In the genomic region with DNA sequence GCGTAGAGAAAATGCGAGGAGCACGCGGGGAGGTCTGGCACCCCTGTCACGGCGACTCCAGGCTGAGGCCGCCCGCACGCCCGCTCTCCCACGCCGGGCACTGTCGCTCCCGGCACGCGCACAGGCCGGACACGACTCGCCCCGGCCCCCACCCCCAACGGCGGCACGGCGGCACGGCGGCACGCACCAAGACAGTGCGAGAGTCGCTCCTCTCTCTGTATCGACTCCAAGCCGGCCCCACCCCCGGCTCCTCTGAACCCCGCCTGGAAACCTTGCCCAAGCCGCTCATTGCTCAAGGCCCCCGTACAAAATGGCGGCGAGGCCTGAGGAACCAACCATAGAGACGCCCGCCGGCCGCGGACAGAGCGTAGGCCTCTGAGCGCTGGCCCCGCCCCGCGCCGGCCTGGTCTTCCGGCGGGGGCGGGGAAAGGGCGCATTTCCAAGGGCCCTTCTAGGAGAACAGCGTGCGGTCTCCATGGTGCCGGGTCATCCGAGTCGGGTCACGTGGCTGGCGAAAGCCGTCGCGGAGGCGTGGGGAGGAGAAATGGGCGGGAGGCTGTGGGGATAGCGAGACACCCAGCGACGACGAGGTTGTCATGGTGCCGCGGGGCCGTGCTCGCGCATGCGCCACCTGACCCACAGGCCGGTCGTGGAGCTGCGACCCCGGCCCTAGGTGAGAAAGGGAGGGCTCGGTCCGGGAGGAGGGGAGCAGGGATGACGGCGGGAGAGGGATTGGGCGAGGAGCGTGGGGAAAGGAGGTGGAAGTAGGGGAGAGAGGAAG, we compare ENCODE assay signal across 8 cellular contexts. TPM values are rescaled to one million over a fixed set of nuclear protein-coding genes. Genes with fewer than 3 reads are reported as not detected.
A peak's percentile ranks its signal among the peaks of the same experiment; 100 is the strongest.
DNase-seq lines count a peak whose midpoint lies in the region; ATAC-seq, FAIRE-seq and TF ChIP-seq lines count a peak whose summit lies in the region.

A gene with protein sequence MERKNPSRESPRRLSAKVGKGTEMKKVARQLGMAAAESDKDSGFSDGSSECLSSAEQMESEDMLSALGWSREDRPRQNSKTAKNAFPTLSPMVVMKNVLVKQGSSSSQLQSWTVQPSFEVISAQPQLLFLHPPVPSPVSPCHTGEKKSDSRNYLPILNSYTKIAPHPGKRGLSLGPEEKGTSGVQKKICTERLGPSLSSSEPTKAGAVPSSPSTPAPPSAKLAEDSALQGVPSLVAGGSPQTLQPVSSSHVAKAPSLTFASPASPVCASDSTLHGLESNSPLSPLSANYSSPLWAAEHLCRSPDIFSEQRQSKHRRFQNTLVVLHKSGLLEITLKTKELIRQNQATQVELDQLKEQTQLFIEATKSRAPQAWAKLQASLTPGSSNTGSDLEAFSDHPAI (plus strand): TSS at position 570 of the 781 bp plus-strand sequence. CDS start 7,451 bp downstream, outside the sequence.

- WGBS in aorta, 2 donors, result 1% methylated on average over 83 to 84 of the region's 84 CpGs

- H3K27ac ChIP-seq in rectal smooth muscle tissue (ENCODE audit: low read depth, low read length) (peak within 1 kb of the TSS; percentile 99), aorta (ENCODE audit: low read depth in 1 of 2, low read length in 2 of 2) (peak within 1 kb of the TSS; percentile 74 to 98)

- H3K4me1 ChIP-seq in rectal smooth muscle tissue (ENCODE audit: control insufficient read depth, insufficient read depth, low read length), result peaks cover 23% of the 10 kb centered on the region
- H3K4me1 ChIP-seq in aorta (ENCODE audit: control insufficient read depth in 1 of 2, insufficient read depth in 2 of 2, low read length in 2 of 2), result no peaks in the 10 kb centered on the region

- TF ChIP-seq CTCF in astrocyte of the cerebellum (IDR thresholded peaks at IDR 0.05; ENCODE audit: low read depth, low read length, missing control alignments), result no peak

- no peaks in the 10 kb centered on the region for H3K9me3 ChIP-seq in aorta (ENCODE audit: control insufficient read depth, low read length)

- H3K4me3 ChIP-seq in astrocyte of the cerebellum (ENCODE audit: low read depth, low read length) (peak within 1 kb of the TSS; percentile 78), rectal smooth muscle tissue (ENCODE audit: low read length) (peak within 1 kb of the TSS; percentile 98), aorta (ENCODE audit: low read length in 2 of 2) (peak within 1 kb of the TSS; percentile 65 to 81)

- H3K36me3 ChIP-seq in rectal smooth muscle tissue (ENCODE audit: control insufficient read depth, insufficient read depth, low read length) (no peaks in the 10 kb centered on the region), aorta (ENCODE audit: control insufficient read depth in 1 of 2, insufficient read depth in 2 of 2, low read length in 1 of 2) (no peaks in the 10 kb centered on the region)

- FAIRE-seq in GM18507 (lab: Jason Lieb, UNC), result peak; percentile 98

- in situ Hi-C loops in astrocyte of the cerebellum (cut with HindIII; ENCODE audit: low sequenced_read_pairs), result no loop called here

- no peaks in the 10 kb centered on the region for H3K27me3 ChIP-seq in rectal smooth muscle tissue (ENCODE audit: control insufficient read depth, insufficient read depth, low read length)
- H3K27me3 ChIP-seq in aorta (ENCODE audit: control insufficient read depth in 1 of 2, insufficient read depth in 2 of 2, low read length in 1 of 2), result no peaks in the 10 kb centered on the region

- ATAC-seq in HG02981 (IDR thresholded peaks at IDR 0.05; ENCODE audit: unreplicated experiment) (peak; percentile 83), aorta (ENCODE audit: low FRiP score) (peak; percentile 98)

- H3K9ac ChIP-seq in rectal smooth muscle tissue (ENCODE audit: low read length), result peak within 1 kb of the TSS; percentile 100

- intact Hi-C loops in aorta (cut with DNase I), result loop anchor here in 1 of 2 donors (2.0 kb wide), 1 partner anchor 27 kb away; no protein-coding TSS in a partner anchor

- DNase-seq in GM18507 (ENCODE audit: extremely low spot score, insufficient read length, low read depth) (peak; percentile 95), NCI-H2029 treated with DMSO at 0.1 percent for 48 hours (lab: John Stamatoyannopoulos, UW) (peak; percentile 67), T-helper 9 cell (peak; percentile 98), astrocyte of the cerebellum (ENCODE audit: low read depth) (peak; percentile 95), hepatic stellate cell (ENCODE audit: low spot score) (peak; percentile 98), aorta (peak; percentile 100)

RNA-seq across cellular contexts. Expression of the gene that starts here (rescaled TPM):
- total RNA-seq in aorta, result 10 to 100 TPM; 23.1 to 24.4 TPM
- polyA plus RNA-seq in aorta, result 10 to 100 TPM in 1 of 2 donors, 1 to 10 TPM in 1; 8.1 to 11.0 TPM

Comparison
In these comparisons a context has a peak if more than half of its experiments do, and no peak if none do; other contexts are left out.
1. Peak in every context shown above with its lines: DNase-seq, ATAC-seq, H3K4me3 ChIP-seq and H3K27ac ChIP-seq.